18 cellular contexts compared by ENCODE assay signal in the genomic region with DNA sequence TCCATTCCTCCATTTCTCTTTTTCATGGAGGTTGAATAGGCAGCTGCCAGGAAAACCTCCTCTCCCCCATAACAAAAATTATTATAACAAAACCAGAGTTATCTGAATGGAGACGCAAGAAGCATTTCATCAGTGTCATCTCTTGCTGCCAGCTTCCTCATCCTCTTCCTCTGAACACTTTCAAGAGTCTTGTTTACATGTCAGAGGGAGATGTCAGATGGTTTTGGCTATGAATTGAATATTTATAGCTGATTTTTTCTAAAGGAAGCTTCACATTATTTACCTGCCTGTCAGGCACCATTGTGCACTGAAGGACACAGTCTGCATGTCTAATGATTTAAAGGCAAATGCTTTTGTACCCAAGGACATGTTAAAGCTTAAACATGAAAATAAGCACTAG.
DNase-seq lines count a peak whose midpoint lies in the region; ATAC-seq and TF ChIP-seq lines count a peak whose summit lies in the region.
"Had no signal": no experiment of that assay in that cellular context is flagged by ENCODE, and none has a peak within 500 bp of the region (broad histone marks: within the 10 kb centered on the region; RNA-seq: fewer than 3 reads in every experiment).

No MANE protein-coding gene starts in this region.

- H4K20me1 ChIP-seq in OCI-LY3 (ENCODE audit: insufficient read depth, low read length): no peaks in the 10 kb centered on the region

- H3K36me3 ChIP-seq in CD4-positive, CD25-positive, alpha-beta regulatory T cell (ENCODE audit: control insufficient read depth, insufficient read depth, low read length): peaks cover 16% of the 10 kb centered on the region
- H3K36me3 ChIP-seq in OCI-LY3 (replicated peaks; ENCODE audit: low read depth, low read length): peaks cover 10% of the 10 kb centered on the region
- H3K36me3 ChIP-seq: HAP-1 had no signal

- H3K4me1 Mint-ChIP-seq in CD4-positive, CD25-positive, alpha-beta regulatory T cell: peaks cover 53 to 85% (median 69%) of the 10 kb centered on the region in 4 donors
- H3K4me1 Mint-ChIP-seq in effector memory CD8-positive, alpha-beta T cell (ENCODE audit: low read depth in 2 of 2): peaks cover 40 to 74% of the 10 kb centered on the region in 2 donors
- peaks cover 10% of the 10 kb centered on the region for H3K4me1 Mint-ChIP-seq in progenitor cell of endocrine pancreas (ENCODE audit: low read depth)
- peaks cover 27% of the 10 kb centered on the region for H3K4me1 Mint-ChIP-seq in endothelial cell (ENCODE audit: unreplicated experiment)

- peaks cover 12% of the 10 kb centered on the region for H3K36me3 Mint-ChIP-seq in CD4-positive, CD25-positive, alpha-beta regulatory T cell
- peaks cover 21% of the 10 kb centered on the region for H3K36me3 Mint-ChIP-seq in effector memory CD8-positive, alpha-beta T cell (ENCODE audit: insufficient read depth)
- H3K36me3 Mint-ChIP-seq in progenitor cell of endocrine pancreas (ENCODE audit: insufficient read depth): no peaks in the 10 kb centered on the region
- H3K36me3 Mint-ChIP-seq in endothelial cell (ENCODE audit: low read depth, unreplicated experiment): no peaks in the 10 kb centered on the region

- no peaks in the 10 kb centered on the region for H3K27me3 Mint-ChIP-seq in CD4-positive, CD25-positive, alpha-beta regulatory T cell
- no peaks in the 10 kb centered on the region for H3K27me3 Mint-ChIP-seq in effector memory CD8-positive, alpha-beta T cell
- H3K27me3 Mint-ChIP-seq in progenitor cell of endocrine pancreas (no peaks in the 10 kb centered on the region), endothelial cell (ENCODE audit: unreplicated experiment) (no peaks in the 10 kb centered on the region)

- peaks cover 57% of the 10 kb centered on the region for H3K4me1 ChIP-seq in CD4-positive, CD25-positive, alpha-beta regulatory T cell (ENCODE audit: control insufficient read depth, insufficient read depth, low read length, poor library complexity, severe bottlenecking)
- peaks cover 80% of the 10 kb centered on the region for H3K4me1 ChIP-seq in OCI-LY3 (ENCODE audit: low read length)
- H3K4me1 ChIP-seq: HAP-1, testis had no signal

- peaks cover 0 to 4% (median 0%) of the 10 kb centered on the region in 7 donors for H3K9me3 Mint-ChIP-seq in CD4-positive, CD25-positive, alpha-beta regulatory T cell
- H3K9me3 Mint-ChIP-seq in effector memory CD8-positive, alpha-beta T cell: no peaks in the 10 kb centered on the region
- H3K9me3 Mint-ChIP-seq in progenitor cell of endocrine pancreas (ENCODE audit: low read depth) (no peaks in the 10 kb centered on the region), endothelial cell (ENCODE audit: unreplicated experiment) (no peaks in the 10 kb centered on the region)

- ATAC-seq in CD4-positive, CD25-positive, alpha-beta regulatory T cell (ENCODE audit: low read depth in 2 of 2): no peak
- ATAC-seq in effector memory CD8-positive, alpha-beta T cell (replicated peaks): no peak
- ATAC-seq in Right ventricle myocardium inferior (no peak), HG03342 (IDR thresholded peaks at IDR 0.05; ENCODE audit: unreplicated experiment) (no peak)

- peaks cover 4% of the 10 kb centered on the region; the same call in 1 of the 2 replicates for H3K79me2 ChIP-seq in OCI-LY3 (ENCODE audit: low read length)

- H3K4me2 ChIP-seq in OCI-LY3 (ENCODE audit: low read length): peak overlapping the region; percentile 77
- H3K4me2 ChIP-seq: smooth muscle cell had no signal

- no peak overlapping the region for H2AFZ ChIP-seq in OCI-LY3 (ENCODE audit: low read depth, low read length)

- peak overlapping the region in 2 of 4 donors; percentile 39 to 68 for H3K4me3 Mint-ChIP-seq in CD4-positive, CD25-positive, alpha-beta regulatory T cell
- peak overlapping the region; percentile 35 to 44 for H3K4me3 Mint-ChIP-seq in effector memory CD8-positive, alpha-beta T cell
- H3K4me3 Mint-ChIP-seq in progenitor cell of endocrine pancreas (ENCODE audit: low read depth) (no peak overlapping the region), endothelial cell (ENCODE audit: unreplicated experiment) (no peak overlapping the region)

- H3K4me3 ChIP-seq in CD4-positive, CD25-positive, alpha-beta regulatory T cell (ENCODE audit: low read depth, low read length): peak overlapping the region; percentile 2
- H3K4me3 ChIP-seq in OCI-LY3 (ENCODE audit: low read length): peak overlapping the region; percentile 40
- H3K4me3 ChIP-seq: coronary artery, HAP-1, lung, smooth muscle cell, testis had no signal

- TF ChIP-seq CTCF in OCI-LY3 (IDR thresholded peaks at IDR 0.05; ENCODE audit: low read depth, low read length): no peak
- TF ChIP-seq CTCF in progenitor cell of endocrine pancreas (IDR thresholded peaks at IDR 0.05; ENCODE audit: unreplicated experiment): no peak
- TF ChIP-seq CTCF in endothelial cell (IDR thresholded peaks at IDR 0.05; ENCODE audit: unreplicated experiment): no peak

- H3K9ac ChIP-seq in OCI-LY3 (ENCODE audit: low read length): peak overlapping the region; percentile 41

- DNase-seq in CD4-positive, CD25-positive, alpha-beta regulatory T cell: peak in 1 of 3 donors; percentile 32
- DNase-seq in DMS153 (lab: John Stamatoyannopoulos, UW) (peak; percentile 44), Right ventricle myocardium inferior (ENCODE audit: missing footprints) (no peak), progenitor cell of endocrine pancreas (ENCODE audit: low spot score, unreplicated experiment) (no peak), endothelial cell (ENCODE audit: low spot score) (no peak)
- no peak for DNase-seq in effector memory CD8-positive, alpha-beta T cell
- DNase-seq: GDM1, NCI-H226, T-helper 9 cell, testis had no signal

- H3K9me3 ChIP-seq in CD4-positive, CD25-positive, alpha-beta regulatory T cell (ENCODE audit: control insufficient read depth in 2 of 2, low read length in 2 of 2): no peaks in the 10 kb centered on the region
- H3K9me3 ChIP-seq in OCI-LY3 (ENCODE audit: insufficient read depth, low read length): peaks cover 11% of the 10 kb centered on the region; the same call in 1 of the 2 replicates
- H3K9me3 ChIP-seq: HAP-1, testis had no signal

- peak overlapping the region in 2 of 3 donors; percentile 60 to 90 for H3K27ac Mint-ChIP-seq in CD4-positive, CD25-positive, alpha-beta regulatory T cell
- peak overlapping the region; percentile 88 to 91 for H3K27ac Mint-ChIP-seq in effector memory CD8-positive, alpha-beta T cell
- H3K27ac Mint-ChIP-seq in progenitor cell of endocrine pancreas (no peak overlapping the region), endothelial cell (ENCODE audit: unreplicated experiment) (no peak overlapping the region)

- no peaks in the 10 kb centered on the region for H3K27me3 ChIP-seq in CD4-positive, CD25-positive, alpha-beta regulatory T cell (ENCODE audit: control insufficient read depth, insufficient read depth, low read length)
- H3K27me3 ChIP-seq in OCI-LY3 (ENCODE audit: low read depth, low read length): no peaks in the 10 kb centered on the region
- H3K27me3 ChIP-seq: testis had no signal

- peak overlapping the region; percentile 44 for H3K27ac ChIP-seq in CD4-positive, CD25-positive, alpha-beta regulatory T cell (ENCODE audit: insufficient read depth, low read length, poor library complexity, severe bottlenecking)
- H3K27ac ChIP-seq in OCI-LY3 (ENCODE audit: low read length): peak overlapping the region; percentile 88
- H3K27ac ChIP-seq: C4-2B, coronary artery, HL-60, testis had no signal

- intact Hi-C loops in Right ventricle myocardium inferior (cut with DNase I): no loop called here

Comparison
In these comparisons a context has a peak if more than half of its experiments do, and no peak if none do; other contexts are left out.
1. H3K27ac Mint-ChIP-seq: peak in CD4-positive, CD25-positive, alpha-beta regulatory T cell (2 of 3) and effector memory CD8-positive, alpha-beta T cell (2 of 2); none in progenitor cell of endocrine pancreas (single experiment) and endothelial cell (single experiment).
2. H3K4me3 Mint-ChIP-seq: peak in effector memory CD8-positive, alpha-beta T cell (2 of 2); none in progenitor cell of endocrine pancreas (single experiment) and endothelial cell (single experiment).